In genomic region chr3:150370129-150370602, GRCh38 we compare ENCODE assay signal across 8 cellular contexts. TPM values are rescaled to one million over a fixed set of nuclear protein-coding genes. Genes with fewer than 3 reads are reported as not detected.
DNase-seq lines count a peak whose midpoint lies in the region; ATAC-seq and TF ChIP-seq lines count a peak whose summit lies in the region.

No MANE protein-coding gene starts in this region.

- CTCF ChIA-PET in RWPE1 (lab: Yijun Ruan, JAX): no interaction called here
- CTCF ChIA-PET in activated naive CD4-positive, alpha-beta T cell treated with anti-CD3 and anti-CD28 coated beads, Interleukin-2, amount 10 ng/mL, durations not matched to agents 7 days and 5 days (lab: Charles Lee): no interaction called here

- H3K27ac Mint-ChIP-seq in activated naive CD4-positive, alpha-beta T cell treated with anti-CD3 and anti-CD28 coated beads, Interleukin-2, amount 10 ng/mL, durations not matched to agents 7 days and 5 days: no peak overlapping the region

- DNase-seq in Daoy (ENCODE audit: low read depth) (peak; percentile 95), RWPE1 (ENCODE audit: low spot score) (peak; percentile 89), fibroblast of pulmonary artery (ENCODE audit: low read depth) (peak; percentile 93), omental fat pad (ENCODE audit: low spot score) (no peak), occipital lobe (lab: John Stamatoyannopoulos, UW) (no peak), NCI-H1417 (lab: John Stamatoyannopoulos, UW) (no peak)
- no peak for DNase-seq in activated naive CD4-positive, alpha-beta T cell treated with anti-CD3 and anti-CD28 coated beads, Interleukin-2, amount 10 ng/mL, durations not matched to agents 7 days and 5 days
- DNase-seq in stimulated activated CD4-positive, alpha-beta T cell treated with anti-CD3 and anti-CD28 coated beads, Interleukin-4, amount 100 ng/mL, for 4 hours: no peak

- TF ChIP-seq CTCF in RWPE1 (conservative IDR thresholded peaks at IDR 0.05; ENCODE audit: low read depth) (no peak), fibroblast of pulmonary artery (IDR thresholded peaks at IDR 0.05; ENCODE audit: low read length, missing control alignments) (peak; percentile 24), omental fat pad (IDR thresholded peaks at IDR 0.05) (no peak)

- peak; percentile 93 for ATAC-seq in omental fat pad (ENCODE audit: low FRiP score)

- H3K36me3 Mint-ChIP-seq in activated naive CD4-positive, alpha-beta T cell treated with anti-CD3 and anti-CD28 coated beads, Interleukin-2, amount 10 ng/mL, durations not matched to agents 7 days and 5 days: no peaks in the 10 kb centered on the region

- POLR2A ChIA-PET in RWPE1 (lab: Yijun Ruan, JAX; ENCODE audit: low non-redundant PET): no interaction called here

- peaks cover 4% of the 10 kb centered on the region for H3K27me3 Mint-ChIP-seq in activated naive CD4-positive, alpha-beta T cell treated with anti-CD3 and anti-CD28 coated beads, Interleukin-2, amount 10 ng/mL, durations not matched to agents 7 days and 5 days

- H3K27ac ChIP-seq in RWPE1: peak overlapping the region; percentile 82

- peak overlapping the region; percentile 52 for H3K4me3 ChIP-seq in fibroblast of pulmonary artery (replicated peaks; ENCODE audit: low read depth, low read length)

- no peak overlapping the region for H3K4me3 Mint-ChIP-seq in activated naive CD4-positive, alpha-beta T cell treated with anti-CD3 and anti-CD28 coated beads, Interleukin-2, amount 10 ng/mL, durations not matched to agents 7 days and 5 days

- H3K9me3 Mint-ChIP-seq in activated naive CD4-positive, alpha-beta T cell treated with anti-CD3 and anti-CD28 coated beads, Interleukin-2, amount 10 ng/mL, durations not matched to agents 7 days and 5 days: no peaks in the 10 kb centered on the region

- peaks cover 3% of the 10 kb centered on the region for H3K4me1 Mint-ChIP-seq in activated naive CD4-positive, alpha-beta T cell treated with anti-CD3 and anti-CD28 coated beads, Interleukin-2, amount 10 ng/mL, durations not matched to agents 7 days and 5 days

RNA-seq across cellular contexts. Expression of gene TSC22D2, which starts 37.9 kb away (rescaled TPM):
- 3.2 and 9.1 TPM in 2 replicates for total RNA-seq in Daoy (2014; rRNA removed; shearing (Covaris generic))
- total RNA-seq in omental fat pad (10 to 100 TPM; 15.8 to 66.2 (median 22.9) TPM), occipital lobe (22.0 TPM)

Comparison
In these comparisons a context has a peak if more than half of its experiments do, and no peak if none do; other contexts are left out.
1. DNase-seq: peak in Daoy (single experiment), RWPE1 (single experiment) and fibroblast of pulmonary artery (single experiment); none in omental fat pad (single experiment), activated naive CD4-positive, alpha-beta T cell treated with anti-CD3 and anti-CD28 coated beads, Interleukin-2, amount 10 ng/mL, durations not matched to agents 7 days and 5 days (single experiment), occipital lobe (single experiment), stimulated activated CD4-positive, alpha-beta T cell treated with anti-CD3 and anti-CD28 coated beads, Interleukin-4, amount 100 ng/mL, for 4 hours (0 of 2) and NCI-H1417 (0 of 3).